Comparison of ENCODE assay signal across 24 cellular contexts in the genomic region with DNA sequence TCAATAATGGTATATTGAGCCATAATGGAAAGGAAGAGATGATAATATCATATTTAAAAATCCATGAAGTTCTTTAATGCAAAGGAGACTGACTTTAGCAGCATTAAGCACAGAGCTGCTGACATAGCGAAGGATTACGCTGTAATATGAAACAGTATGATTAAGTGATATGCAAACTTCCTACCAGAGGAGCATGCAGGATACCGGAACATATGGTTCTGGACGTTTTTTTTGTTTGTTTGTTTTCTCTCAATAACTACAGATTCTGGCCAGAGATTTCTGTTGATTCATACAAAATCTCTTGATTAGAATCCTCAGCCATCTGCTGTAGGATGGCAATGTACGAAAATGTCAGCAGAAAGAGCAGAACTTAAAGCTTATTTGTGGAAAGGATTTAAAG.
DNase-seq lines count a peak whose midpoint lies in the region; ATAC-seq, FAIRE-seq and TF ChIP-seq lines count a peak whose summit lies in the region.
"Had no signal": no experiment of that assay in that cellular context is flagged by ENCODE, and none has a peak within 500 bp of the region (broad histone marks: within the 10 kb centered on the region; RNA-seq: fewer than 3 reads in every experiment).

No MANE protein-coding gene starts in this region.

- H3K79me1 ChIP-seq in H1 (ENCODE audit: low read depth, low read length) = no peaks in the 10 kb centered on the region

- POLR2A ChIA-PET in AG04450 (lab: Yijun Ruan, JAX) = no interaction called here
- POLR2A ChIA-PET in H1 (lab: Charles Lee; ENCODE audit: partially characterized antibody) = no interaction called here

- no peak overlapping the region for H3K4ac ChIP-seq in H1 (replicated peaks; ENCODE audit: insufficient read length, low read depth, low read length)

- H3K23me2 ChIP-seq in H1 (ENCODE audit: low read depth, low read length) = no peaks in the 10 kb centered on the region

- no peaks in the 10 kb centered on the region for H3K36me3 Mint-ChIP-seq in HFFc6 (ENCODE audit: low read depth)
- H3K36me3 Mint-ChIP-seq: activated naive CD8-positive, alpha-beta T cell treated with anti-CD3 and anti-CD28 coated beads, Interleukin-2, amount 10 ng/mL, durations not matched to agents 7 days and 5 days; brain; CD8-positive, alpha-beta memory T cell had no signal

- H3K18ac ChIP-seq in H1 (ENCODE audit: extremely low read depth, low read length) = no peak overlapping the region

- no peak overlapping the region for H4K5ac ChIP-seq in H1 (ENCODE audit: insufficient read length, low read depth, low read length)

- no peaks in the 10 kb centered on the region for H3K27me3 Mint-ChIP-seq in HFFc6 (ENCODE audit: insufficient read depth)
- H3K27me3 Mint-ChIP-seq: activated CD4-positive, alpha-beta T cell treated with anti-CD3 and anti-CD28 coated beads, Interleukin-2, amount 10 ng/mL, durations not matched to agents 7 days and 5 days; activated naive CD8-positive, alpha-beta T cell treated with anti-CD3 and anti-CD28 coated beads, Interleukin-2, amount 10 ng/mL, durations not matched to agents 7 days and 5 days; activated T-helper 17 cell treated with anti-CD3 and anti-CD28 coated beads, Interleukin-2, amount 50 U/mL, for 72 hours; brain; CD8-positive, alpha-beta memory T cell; progenitor cell of endocrine pancreas; T-helper 17 cell had no signal

- TF ChIP-seq RAD21 in H1 (IDR thresholded peaks at IDR 0.05 in 1 of 2, conservative IDR thresholded peaks at IDR 0.05 in 1 of 2; ENCODE audit: low read depth in 2 of 2, low read length in 2 of 2) = no peak

- H4K8ac ChIP-seq in H1 (ENCODE audit: extremely low read depth, insufficient read depth, low read length) = no peak overlapping the region

- WGBS in H1 (ENCODE audit: extremely low coverage in 1 of 2, insufficient coverage in 1 of 2, insufficient read length in 1 of 2, insufficient replicate concordance in 2 of 2, low coverage in 1 of 2, low lambda C conversion rate in 2 of 2, missing lambda C conversion rate in 1 of 2), 2 experiments = 76% methylated on average over 5 of the region's 5 CpGs; no CpG with 5 or more reads in 1 of the 2 experiments

- no peak overlapping the region for H3K14ac ChIP-seq in H1 (ENCODE audit: insufficient read length)

- H3K23ac ChIP-seq in H1 (ENCODE audit: insufficient read length) = no peak overlapping the region

- in situ Hi-C loops in GM13976 (cut with MboI; ENCODE audit: low sequenced_read_pairs, unreplicated experiment) = no loop called here

- peaks cover 10% of the 10 kb centered on the region for H3K4me1 ChIP-seq in OCI-LY3 (ENCODE audit: low read length)
- no peaks in the 10 kb centered on the region for H3K4me1 ChIP-seq in H1 (replicated peaks in 1 of 4; ENCODE audit: control insufficient read depth in 3 of 4, insufficient read depth in 4 of 4, low read length in 3 of 4)
- H3K4me1 ChIP-seq: HAP-1, tibial nerve had no signal

- H2AK5ac ChIP-seq in H1 (ENCODE audit: low read depth, low read length) = no peak overlapping the region

- H3K27me3 ChIP-seq in AG04450 (ENCODE audit: control insufficient read depth, insufficient read depth, low read length) (no peaks in the 10 kb centered on the region), OCI-LY3 (ENCODE audit: low read depth, low read length) (no peaks in the 10 kb centered on the region), H1 (replicated peaks in 1 of 4; ENCODE audit: control insufficient read depth in 3 of 4, extremely low read depth in 1 of 4, insufficient read depth in 3 of 4, low read length in 3 of 4) (no peaks in the 10 kb centered on the region)
- H3K27me3 ChIP-seq: tibial nerve had no signal

- H3K4me3 ChIP-seq in AG04450 (ENCODE audit: low read depth, low read length) = peak overlapping the region; percentile 11; the same call in 1 of the 2 replicates
- no peak overlapping the region for H3K4me3 ChIP-seq in OCI-LY3 (ENCODE audit: low read length)
- H3K4me3 ChIP-seq in H1 (ENCODE audit: extremely low read depth in 1 of 4, insufficient read depth in 2 of 4, low read depth in 3 of 4, low read length in 4 of 4) = no peak overlapping the region
- H3K4me3 ChIP-seq: HAP-1, tibial nerve had no signal

- CTCF ChIA-PET in AG04450 (lab: Charles Lee) (interaction anchor here (0.6 kb wide), 1 partner anchor 808 kb away, joined by 4 read pairs; no protein-coding TSS in a partner anchor), H1 (lab: Charles Lee; ENCODE audit: partially characterized antibody) (no interaction called here)

- H4K20me1 ChIP-seq in OCI-LY3 (ENCODE audit: insufficient read depth, low read length) = no peaks in the 10 kb centered on the region
- no peaks in the 10 kb centered on the region for H4K20me1 ChIP-seq in H1 (replicated peaks in 1 of 2; ENCODE audit: control insufficient read depth in 1 of 2, insufficient read depth in 2 of 2, low read length in 2 of 2)

- DNase-seq in AG04450 (ENCODE audit: low read depth, low spot score) = peak; percentile 7
- DNase-seq in HFFc6 = no peak
- no peak for DNase-seq in H1 (ENCODE audit: low read depth in 1 of 2, low spot score in 2 of 2)
- DNase-seq in NCI-H345 treated with DMSO at 0.1 percent for 48 hours (lab: John Stamatoyannopoulos, UW; ENCODE audit: unreplicated experiment) = no peak
- no peak for DNase-seq in GM13976 (ENCODE audit: low spot score)
- DNase-seq: activated CD4-positive, alpha-beta T cell treated with anti-CD3 and anti-CD28 coated beads, Interleukin-2, amount 10 ng/mL, durations not matched to agents 7 days and 5 days; activated naive CD8-positive, alpha-beta T cell treated with anti-CD3 and anti-CD28 coated beads, Interleukin-2, amount 10 ng/mL, durations not matched to agents 7 days and 5 days; CD8-positive, alpha-beta memory T cell; DMS79; endodermal cell; left ventricle myocardium superior; NCI-H1092 treated with DMSO at 0.1 percent for 48 hours; SIG-M5; stimulated activated naive CD4-positive, alpha-beta T cell treated with Interleukin-2 at 50 U/mL for 16 hours; T-helper 17 cell had no signal

- no peak overlapping the region for H2BK5ac ChIP-seq in H1 (ENCODE audit: low read depth, low read length)

- H3K9me3 ChIP-seq in AG04450 (ENCODE audit: control insufficient read depth, insufficient read depth, low read length) (no peaks in the 10 kb centered on the region; the same call in 1 of the 2 replicates), OCI-LY3 (ENCODE audit: insufficient read depth, low read length) (no peaks in the 10 kb centered on the region), H1 (ENCODE audit: insufficient read depth in 2 of 2, low read depth in 1 of 2, low read length in 1 of 2) (no peaks in the 10 kb centered on the region)
- H3K9me3 ChIP-seq: HAP-1, tibial nerve had no signal

- no peak for TF ChIP-seq EP300 in H1 (IDR thresholded peaks at IDR 0.05; ENCODE audit: borderline replicate concordance in 1 of 2, low read depth in 2 of 2, low read length in 2 of 2)

- peak overlapping the region; percentile 16 for H3K56ac ChIP-seq in H1 (replicated peaks; ENCODE audit: insufficient read length, low read depth, low read length)

- no peak for ATAC-seq in HG02852 (IDR thresholded peaks at IDR 0.05; ENCODE audit: unreplicated experiment)
- no peak for ATAC-seq in HG03280 (IDR thresholded peaks at IDR 0.05; ENCODE audit: unreplicated experiment)
- ATAC-seq: activated T-helper 17 cell treated with anti-CD3 and anti-CD28 coated beads, Interleukin-2, amount 50 U/mL, for 72 hours; left ventricle myocardium superior; T-helper 17 cell had no signal

- H2BK120ac ChIP-seq in H1 (replicated peaks; ENCODE audit: low read depth, low read length) = no peak overlapping the region

- no peak overlapping the region for H2BK12ac ChIP-seq in H1 (ENCODE audit: low read depth, low read length)

- no peak overlapping the region for H3K27ac ChIP-seq in AG04450 (ENCODE audit: low read depth, low read length)
- no peak overlapping the region for H3K27ac ChIP-seq in OCI-LY3 (ENCODE audit: low read length)
- no peak overlapping the region for H3K27ac ChIP-seq in H1 (ENCODE audit: low read depth, low read length)
- H3K27ac ChIP-seq: tibial nerve had no signal

- H3K36me3 ChIP-seq in OCI-LY3 (replicated peaks; ENCODE audit: low read depth, low read length) (no peaks in the 10 kb centered on the region), H1 (ENCODE audit: control insufficient read depth in 2 of 4, insufficient read depth in 4 of 4, low read length in 3 of 4) (no peaks in the 10 kb centered on the region)
- H3K36me3 ChIP-seq: HAP-1, tibial nerve had no signal

- peak overlapping the region; percentile 25; the same call in 1 of the 2 replicates for H3K27ac Mint-ChIP-seq in HFFc6
- H3K27ac Mint-ChIP-seq: activated CD4-positive, alpha-beta T cell treated with anti-CD3 and anti-CD28 coated beads, Interleukin-2, amount 10 ng/mL, durations not matched to agents 7 days and 5 days; activated naive CD8-positive, alpha-beta T cell treated with anti-CD3 and anti-CD28 coated beads, Interleukin-2, amount 10 ng/mL, durations not matched to agents 7 days and 5 days; activated T-helper 17 cell treated with anti-CD3 and anti-CD28 coated beads, Interleukin-2, amount 50 U/mL, for 72 hours; CD8-positive, alpha-beta memory T cell; endodermal cell; progenitor cell of endocrine pancreas; T-helper 17 cell had no signal

- H3K4me2 ChIP-seq in OCI-LY3 (ENCODE audit: low read length) = no peak overlapping the region
- H3K4me2 ChIP-seq in H1 (ENCODE audit: insufficient read depth in 1 of 2, low read depth in 2 of 2, low read length in 2 of 2) = no peak overlapping the region

- no peak for FAIRE-seq in H1 (lab: Jason Lieb, UNC)
- FAIRE-seq: GM12892 had no signal

- no peak overlapping the region for H2BK15ac ChIP-seq in H1 (ENCODE audit: low read length)

- no peaks in the 10 kb centered on the region for H3K79me2 ChIP-seq in OCI-LY3 (ENCODE audit: low read length)
- no peaks in the 10 kb centered on the region for H3K79me2 ChIP-seq in H1 (ENCODE audit: control insufficient read depth in 1 of 2, insufficient read depth in 2 of 2, low read length in 2 of 2)

- no peak overlapping the region for H2BK20ac ChIP-seq in H1 (ENCODE audit: low read length)

- no peak for TF ChIP-seq POLR2A in H1 (IDR thresholded peaks at IDR 0.05; ENCODE audit: control extremely low read depth in 1 of 2, low read depth in 2 of 2, low read length in 2 of 2)

- no peak for TF ChIP-seq CTCF in AG04450 (IDR thresholded peaks at IDR 0.05; ENCODE audit: low read depth, low read length)
- no peak for TF ChIP-seq CTCF in HFFc6 (IDR thresholded peaks at IDR 0.05)
- TF ChIP-seq CTCF in OCI-LY3 (IDR thresholded peaks at IDR 0.05; ENCODE audit: low read depth, low read length) = no peak
- no peak for TF ChIP-seq CTCF in H1 (IDR thresholded peaks at IDR 0.05; ENCODE audit: control extremely low read depth in 1 of 3, insufficient read depth in 1 of 3, low read depth in 1 of 3, low read length in 3 of 3)
- TF ChIP-seq CTCF in GM13976 (IDR thresholded peaks at IDR 0.05; ENCODE audit: borderline replicate concordance, control extremely low read depth, extremely low read depth, insufficient read depth, missing control alignments) = no peak

- H3K4me3 Mint-ChIP-seq in HFFc6 = peak overlapping the region; percentile 71
- H3K4me3 Mint-ChIP-seq: activated CD4-positive, alpha-beta T cell treated with anti-CD3 and anti-CD28 coated beads, Interleukin-2, amount 10 ng/mL, durations not matched to agents 7 days and 5 days; activated naive CD8-positive, alpha-beta T cell treated with anti-CD3 and anti-CD28 coated beads, Interleukin-2, amount 10 ng/mL, durations not matched to agents 7 days and 5 days; activated T-helper 17 cell treated with anti-CD3 and anti-CD28 coated beads, Interleukin-2, amount 50 U/mL, for 72 hours; CD8-positive, alpha-beta memory T cell; endodermal cell; T-helper 17 cell had no signal

- H2AFZ ChIP-seq in OCI-LY3 (ENCODE audit: low read depth, low read length) = peak overlapping the region; percentile 44; the same call in 1 of the 2 replicates
- no peak overlapping the region for H2AFZ ChIP-seq in H1 (ENCODE audit: low read length)

- H3K9ac ChIP-seq in OCI-LY3 (ENCODE audit: low read length) (no peak overlapping the region), H1 (replicated peaks in 1 of 4; ENCODE audit: extremely low read depth in 1 of 4, low read depth in 3 of 4, low read length in 3 of 4) (peak overlapping the region in 1 of 4 experiments; percentile 13; a peak in 1 of 7 replicates)

- no peaks in the 10 kb centered on the region for H3K9me3 Mint-ChIP-seq in HFFc6
- H3K9me3 Mint-ChIP-seq: activated T-helper 17 cell treated with anti-CD3 and anti-CD28 coated beads, Interleukin-2, amount 50 U/mL, for 72 hours; brain; endodermal cell had no signal

- H4K91ac ChIP-seq in H1 (replicated peaks; ENCODE audit: insufficient read length, low read length) = no peak overlapping the region

- peaks cover 6% of the 10 kb centered on the region for H3K4me1 Mint-ChIP-seq in HFFc6 (ENCODE audit: low read depth)
- H3K4me1 Mint-ChIP-seq: activated CD4-positive, alpha-beta T cell treated with anti-CD3 and anti-CD28 coated beads, Interleukin-2, amount 10 ng/mL, durations not matched to agents 7 days and 5 days; activated naive CD8-positive, alpha-beta T cell treated with anti-CD3 and anti-CD28 coated beads, Interleukin-2, amount 10 ng/mL, durations not matched to agents 7 days and 5 days; activated T-helper 17 cell treated with anti-CD3 and anti-CD28 coated beads, Interleukin-2, amount 50 U/mL, for 72 hours; CD8-positive, alpha-beta memory T cell; endodermal cell; T-helper 17 cell had no signal
